Comparison of ENCODE assay signal across 13 cellular contexts in the genomic region with DNA sequence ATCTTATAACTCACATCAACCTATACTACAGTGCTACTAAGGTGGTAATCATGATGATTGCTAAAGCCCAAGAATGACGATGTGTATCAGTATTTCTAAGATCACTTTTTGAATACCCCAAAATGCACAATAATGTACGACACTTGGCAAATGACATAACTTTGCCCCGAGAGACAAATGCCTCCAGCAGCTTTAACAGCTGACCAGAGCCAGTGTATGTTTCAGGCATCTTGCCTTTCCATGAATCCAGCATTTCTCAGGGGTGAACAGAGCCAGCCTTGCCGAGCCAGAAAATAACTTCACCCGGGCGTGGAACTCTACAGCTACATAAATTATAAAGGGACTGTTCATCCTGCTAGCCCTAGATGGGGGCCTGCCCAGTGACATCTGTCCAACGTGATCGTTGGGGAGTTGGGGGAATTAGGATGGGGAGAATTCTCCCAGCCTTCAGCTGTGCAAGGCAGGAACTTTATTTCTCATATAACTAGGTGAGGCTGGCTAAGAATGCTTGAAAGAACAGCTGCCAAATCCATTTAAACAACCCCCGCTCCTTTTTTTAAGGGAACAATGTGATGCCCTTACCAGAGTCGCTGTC. TPM values are rescaled to one million over a fixed set of nuclear protein-coding genes. Genes with fewer than 3 reads are reported as not detected.
DNase-seq lines count a peak whose midpoint lies in the region; ATAC-seq and TF ChIP-seq lines count a peak whose summit lies in the region.
"Had no signal": no experiment of that assay in that cellular context is flagged by ENCODE, and none has a peak within 500 bp of the region (broad histone marks: within the 10 kb centered on the region; RNA-seq: fewer than 3 reads in every experiment).

No MANE protein-coding gene starts in this region.

- TF ChIP-seq POLR2A in esophagus muscularis mucosa (IDR thresholded peaks at IDR 0.05; ENCODE audit: low read depth) (no peak), ovary (IDR thresholded peaks at IDR 0.05) (no peak), upper lobe of left lung (IDR thresholded peaks at IDR 0.05) (no peak)

- TF ChIP-seq CTCF in AG10803 (conservative IDR thresholded peaks at IDR 0.05; ENCODE audit: low read length) (no peak), KMS-11 (conservative IDR thresholded peaks at IDR 0.05; ENCODE audit: low read depth, low read length) (no peak), esophagus muscularis mucosa (IDR thresholded peaks at IDR 0.05) (no peak), ovary (IDR thresholded peaks at IDR 0.05) (no peak), upper lobe of left lung (IDR thresholded peaks at IDR 0.05) (no peak)

- H3K9ac ChIP-seq in KMS-11: no peak overlapping the region

- peak overlapping the region; percentile 79; the same call in 1 of the 2 replicates for H3K4me2 ChIP-seq in KMS-11

- TF ChIP-seq EP300 in esophagus muscularis mucosa (IDR thresholded peaks at IDR 0.05): no peak
- no peak for TF ChIP-seq EP300 in ovary (IDR thresholded peaks at IDR 0.05)
- TF ChIP-seq EP300 in upper lobe of left lung (IDR thresholded peaks at IDR 0.05): no peak

- ATAC-seq in left colon: no peak
- no peak for ATAC-seq in upper lobe of left lung (ENCODE audit: low FRiP score in 2 of 2)

- no peaks in the 10 kb centered on the region; the same call in 1 of the 2 replicates for H3K27me3 ChIP-seq in KMS-11 (ENCODE audit: insufficient read depth, low read depth)
- peaks cover 0 to 78% (median 19%) of the 10 kb centered on the region in 4 donors for H3K27me3 ChIP-seq in esophagus muscularis mucosa
- H3K27me3 ChIP-seq in ovary: no peaks in the 10 kb centered on the region
- H3K27me3 ChIP-seq in upper lobe of left lung: peaks cover 0 to 19% (median 7%) of the 10 kb centered on the region in 4 donors

- 31% methylated on average over 10 of the region's 10 CpGs for WGBS in esophagus muscularis mucosa
- WGBS in ovary, 3 donors: 10 to 20% (median 17%) methylated on average over 10 of the region's 10 CpGs
- WGBS in upper lobe of left lung, 2 donors: 38 to 44% methylated on average over 10 of the region's 10 CpGs

- H2AFZ ChIP-seq in KMS-11 (ENCODE audit: low read depth): no peak overlapping the region

- no peaks in the 10 kb centered on the region for H3K79me2 ChIP-seq in KMS-11 (ENCODE audit: insufficient read depth, low read depth)

- H3K4me1 ChIP-seq in KMS-11 (ENCODE audit: low read depth, poor library complexity, severe bottlenecking) (peaks cover 29% of the 10 kb centered on the region), esophagus muscularis mucosa (peaks cover 32 to 58% (median 54%) of the 10 kb centered on the region in 4 donors), ovary (ENCODE audit: insufficient read depth) (peaks cover 4% of the 10 kb centered on the region), upper lobe of left lung (peaks cover 32 to 58% (median 34%) of the 10 kb centered on the region in 4 donors)

- H3K9me3 ChIP-seq in esophagus muscularis mucosa: no peaks in the 10 kb centered on the region
- no peaks in the 10 kb centered on the region for H3K9me3 ChIP-seq in ovary
- no peaks in the 10 kb centered on the region for H3K9me3 ChIP-seq in upper lobe of left lung

- H3K4me3 ChIP-seq in AG10803 (ENCODE audit: low read length): peak overlapping the region; percentile 92
- no peak overlapping the region for H3K4me3 ChIP-seq in KMS-11 (IDR thresholded peaks at IDR 0.05; ENCODE audit: insufficient read depth, low read depth, low read length)
- peak overlapping the region; percentile 56 to 65 (median 56) for H3K4me3 ChIP-seq in esophagus muscularis mucosa
- peak overlapping the region; percentile 78 for H3K4me3 ChIP-seq in ovary
- peak overlapping the region in 1 of 4 donors; percentile 47 for H3K4me3 ChIP-seq in upper lobe of left lung

- no peaks in the 10 kb centered on the region for H4K20me1 ChIP-seq in KMS-11 (ENCODE audit: insufficient read depth)

- no peaks in the 10 kb centered on the region for H3K36me3 ChIP-seq in KMS-11 (ENCODE audit: insufficient read depth)
- peaks cover 0 to 28% (median 2%) of the 10 kb centered on the region in 4 donors for H3K36me3 ChIP-seq in esophagus muscularis mucosa
- no peaks in the 10 kb centered on the region for H3K36me3 ChIP-seq in ovary
- H3K36me3 ChIP-seq in upper lobe of left lung: peaks cover 0 to 3% (median 0%) of the 10 kb centered on the region in 4 donors

- intact Hi-C loops in esophagus muscularis mucosa (cut with DNase I): loop anchor here (5.0 kb wide), 2 partner anchors 433 to 1333 kb away; no protein-coding TSS in a partner anchor
- intact Hi-C loops in ovary (cut with DNase I): loop anchor here in 3 of 4 donors (2.0 to 10.0 kb wide), 3 partner anchors 1169 to 1338 kb away; no protein-coding TSS in a partner anchor
- intact Hi-C loops in left colon (cut with DNase I, micrococcal nuclease): loop anchor here in 1 of 2 donors (10.0 kb wide), 1 partner anchor 1335 kb away; no protein-coding TSS in a partner anchor

- no peak overlapping the region for H3K27ac ChIP-seq in KMS-11
- no peak overlapping the region for H3K27ac ChIP-seq in esophagus muscularis mucosa (replicated peaks in 1 of 4)
- no peak overlapping the region for H3K27ac ChIP-seq in ovary
- no peak overlapping the region for H3K27ac ChIP-seq in upper lobe of left lung

- DNase-seq in AG10803 (ENCODE audit: low read depth): no peak
- no peak for DNase-seq in esophagus muscularis mucosa (ENCODE audit: extremely low spot score)
- no peak for DNase-seq in ovary
- DNase-seq in HuH-7 (ENCODE audit: low spot score): no peak
- DNase-seq in left colon: no peak
- DNase-seq in NCI-H2029 (lab: John Stamatoyannopoulos, UW): no peak
- no peak for DNase-seq in upper lobe of left lung
- DNase-seq: NCI-H446 treated with DMSO at 0.1 percent for 48 hours had no signal

RNA-seq across cellular contexts. Expression of gene IGFBP3, which starts 1.7 kb away (rescaled TPM):
- total RNA-seq in esophagus muscularis mucosa (100 to 1,000 TPM in 2 of 4 donors, 10 to 100 TPM in 2; 60.6 to 187 (median 104) TPM), ovary (100 to 1,000 TPM in 6 of 7 donors, 10 to 100 TPM in 1; 51.6 to 648 (median 173) TPM), left colon (10 to 100 TPM; 30.9 to 38.0 TPM), upper lobe of left lung (100 to 1,000 TPM in 1 of 6 donors, 10 to 100 TPM in 5; 21.5 to 107 (median 40.1) TPM)
- 100 to 1,000 TPM; 174 to 272 TPM for polyA plus RNA-seq in ovary

RNA-seq across cellular contexts. Expression of gene IGFBP1, which starts 31.0 kb away (rescaled TPM):
- total RNA-seq in esophagus muscularis mucosa (not detected), ovary (100 to 1,000 TPM in 1 of 7 donors, 10 to 100 TPM in 1, 1 to 10 TPM in 4, not detected in 1; 1.1 to 197 (median 3.5) TPM), left colon (not detected), upper lobe of left lung (under 1 TPM in 2 of 6 donors, not detected in 4; 0.17 to 0.23 TPM)
- polyA plus RNA-seq in ovary: 1 to 10 TPM; 3.5 to 5.4 TPM
- total RNA-seq: activated T-helper 2 cell treated with anti-CD3 and anti-CD28 coated beads, Interferon-gamma antibody, Interleukin-2, Interleukin-4, amounts not matched to agents 10 μg/mL and 5 μg/mL and 100 μg/mL, durations not matched to agents 14 hours and 24 hours and 36 hours; G401; mesenteric fat pad; T-helper 2 cell treated with Interferon-gamma antibody and Interleukin-4, amounts not matched to agents 100 ng/mL and 5 ng/mL, for 36 hours had no signal

RNA-seq across cellular contexts. Expression of gene CCDC201, which starts 46.4 kb away (rescaled TPM):
- total RNA-seq in esophagus muscularis mucosa: not detected
- not detected for total RNA-seq in ovary
- polyA plus RNA-seq in ovary: under 1 TPM in 1 of 2 donors, not detected in 1; 0.15 TPM
- total RNA-seq in left colon: not detected
- total RNA-seq in upper lobe of left lung: not detected
- total RNA-seq: activated T-helper 2 cell treated with anti-CD3 and anti-CD28 coated beads, Interferon-gamma antibody, Interleukin-2, Interleukin-4, amounts not matched to agents 10 μg/mL and 5 μg/mL and 100 μg/mL, durations not matched to agents 14 hours and 24 hours and 36 hours; G401; mesenteric fat pad; T-helper 2 cell treated with Interferon-gamma antibody and Interleukin-4, amounts not matched to agents 100 ng/mL and 5 ng/mL, for 36 hours had no signal
